ENCODE assay signal across 8 cellular contexts in genomic region chr12:121535150-121536057, GRCh38. TPM values are rescaled to one million over a fixed set of nuclear protein-coding genes. Genes with fewer than 3 reads are reported as not detected.
DNase-seq lines count a peak whose midpoint lies in the region; TF ChIP-seq lines count a peak whose summit lies in the region.

No MANE protein-coding gene starts in this region.

- no peaks in the 10 kb centered on the region for H3K9me3 ChIP-seq in CD4-positive, alpha-beta memory T cell (ENCODE audit: control insufficient read depth in 1 of 2, low read length in 2 of 2)
- H3K9me3 ChIP-seq in osteoblast (ENCODE audit: low read depth, low read length) = no peaks in the 10 kb centered on the region

- H3K27me3 Mint-ChIP-seq in CD4-positive, alpha-beta memory T cell = no peaks in the 10 kb centered on the region
- peaks cover 17% of the 10 kb centered on the region for H3K27me3 Mint-ChIP-seq in endothelial cell (ENCODE audit: unreplicated experiment)

- no peak overlapping the region for H3K4me3 ChIP-seq in CD4-positive, alpha-beta memory T cell (ENCODE audit: low read length in 2 of 2)
- H3K4me3 ChIP-seq in osteoblast (ENCODE audit: insufficient read depth, low read length) = peak overlapping the region; percentile 75

- H2AFZ ChIP-seq in osteoblast (ENCODE audit: low read length) = peak overlapping the region; percentile 80

- H3K27me3 ChIP-seq in CD4-positive, alpha-beta memory T cell (ENCODE audit: insufficient read depth, low read length) = no peaks in the 10 kb centered on the region
- H3K27me3 ChIP-seq in osteoblast (ENCODE audit: insufficient read depth, low read length) = no peaks in the 10 kb centered on the region

- no peaks in the 10 kb centered on the region for H3K9me3 Mint-ChIP-seq in CD4-positive, alpha-beta memory T cell
- no peaks in the 10 kb centered on the region for H3K9me3 Mint-ChIP-seq in endothelial cell (ENCODE audit: unreplicated experiment)

- H3K4me1 ChIP-seq in CD4-positive, alpha-beta memory T cell (ENCODE audit: insufficient read depth, low read length) = peaks cover 75% of the 10 kb centered on the region
- H3K4me1 ChIP-seq in osteoblast (ENCODE audit: insufficient read depth, low read length) = peaks cover 24% of the 10 kb centered on the region

- peak overlapping the region; percentile 93 for H3K4me2 ChIP-seq in osteoblast (ENCODE audit: insufficient read depth, low read length)

- POLR2A ChIA-PET in CD4-positive, alpha-beta memory T cell (lab: Charles Lee; ENCODE audit: partially characterized antibody) = interaction anchor here (0.5 to 3.4 kb wide), 8 partner anchors 44 to 569 kb away, joined by 3 to 22 read pairs (median 8); partner anchors contain the start of genes KDM2B, MORN3 and ORAI1

- H3K36me3 ChIP-seq in CD4-positive, alpha-beta memory T cell (ENCODE audit: insufficient read depth, low read length) = no peaks in the 10 kb centered on the region
- peaks cover 4% of the 10 kb centered on the region for H3K36me3 ChIP-seq in osteoblast (ENCODE audit: insufficient read depth, low read length)

- H3K79me2 ChIP-seq in osteoblast (ENCODE audit: insufficient read depth, low read length) = peaks cover 2% of the 10 kb centered on the region

- H3K36me3 Mint-ChIP-seq in CD4-positive, alpha-beta memory T cell = peaks cover 13 to 23% of the 10 kb centered on the region in 2 donors
- H3K36me3 Mint-ChIP-seq in endothelial cell (ENCODE audit: low read depth, unreplicated experiment) = peaks cover 7% of the 10 kb centered on the region

- intact Hi-C loops in CD4-positive, alpha-beta memory T cell (cut with micrococcal nuclease) = loop anchor here (2.0 to 5.0 kb wide), 3 partner anchors 35 to 137 kb away; partner anchors contain the start of gene KDM2B

- peak in 1 of 5 donors; percentile 49 for DNase-seq in CD4-positive, alpha-beta memory T cell
- DNase-seq in MV-4-11 (lab: John Stamatoyannopoulos, UW) (peak; percentile 46), endothelial cell (ENCODE audit: low spot score) (no peak), osteoblast (ENCODE audit: insufficient read length, low spot score, missing footprints) (peak; percentile 62), NCI-H146 treated with DMSO at 0.1 percent for 48 hours (lab: John Stamatoyannopoulos, UW; ENCODE audit: unreplicated experiment) (no peak), NCI-H69 (lab: John Stamatoyannopoulos, UW) (no peak), amniotic stem cell (lab: John Stamatoyannopoulos, UW) (no peak), NCI-H146 (lab: John Stamatoyannopoulos, UW) (no peak)

- peak overlapping the region; percentile 95 to 99 (median 98) for H3K27ac Mint-ChIP-seq in CD4-positive, alpha-beta memory T cell
- no peak overlapping the region for H3K27ac Mint-ChIP-seq in endothelial cell (ENCODE audit: unreplicated experiment)

- no peak for TF ChIP-seq CTCF in endothelial cell (IDR thresholded peaks at IDR 0.05; ENCODE audit: unreplicated experiment)
- TF ChIP-seq CTCF in osteoblast (IDR thresholded peaks at IDR 0.05; ENCODE audit: extremely low read depth, low read depth, low read length) = no peak

- H3K4me1 Mint-ChIP-seq in CD4-positive, alpha-beta memory T cell = peaks cover 45 to 84% (median 62%) of the 10 kb centered on the region in 4 donors
- peaks cover 31% of the 10 kb centered on the region for H3K4me1 Mint-ChIP-seq in endothelial cell (ENCODE audit: unreplicated experiment)

- H4K20me1 ChIP-seq in osteoblast (ENCODE audit: insufficient read depth, low read length) = peaks cover 9% of the 10 kb centered on the region

- peak overlapping the region in 7 of 8 donors; percentile 67 to 85 (median 72) for H3K4me3 Mint-ChIP-seq in CD4-positive, alpha-beta memory T cell
- H3K4me3 Mint-ChIP-seq in endothelial cell (ENCODE audit: unreplicated experiment) = peak overlapping the region; percentile 21

- H3K27ac ChIP-seq in CD4-positive, alpha-beta memory T cell (ENCODE audit: low read depth, low read length) = peak overlapping the region; percentile 80
- H3K27ac ChIP-seq in osteoblast (ENCODE audit: low read depth, low read length) = no peak overlapping the region

- CTCF ChIA-PET in CD4-positive, alpha-beta memory T cell (lab: Charles Lee; ENCODE audit: partially characterized antibody) = interaction anchor here (1.5 to 1.6 kb wide), 2 partner anchors 36 to 41 kb away, joined by 5 read pairs; no protein-coding TSS in a partner anchor

RNA-seq across cellular contexts. Expression of gene KDM2B, which starts 45.4 kb away (rescaled TPM):
- total RNA-seq in CD4-positive, alpha-beta memory T cell = 100 to 1,000 TPM in 1 of 2 experiments, 10 to 100 TPM in 1; 98.7 to 101 TPM
- 10 to 100 TPM in 1 of 2 donors, 1 to 10 TPM in 1; 7.7 to 20.6 TPM for polyA plus RNA-seq in CD4-positive, alpha-beta memory T cell
- 36.7 TPM for total RNA-seq in endothelial cell (ENCODE audit: unreplicated experiment)
- total RNA-seq in osteoblast = 29.8 and 32.6 TPM in 2 replicates

Comparison
In these comparisons a context has a peak if more than half of its experiments do, and no peak if none do; other contexts are left out.
1. DNase-seq: peak in MV-4-11 (single experiment) and osteoblast (single experiment); none in endothelial cell (single experiment), NCI-H146 treated with DMSO at 0.1 percent for 48 hours (single experiment), NCI-H69 (single experiment), amniotic stem cell (single experiment) and NCI-H146 (single experiment).